In the genomic region with DNA sequence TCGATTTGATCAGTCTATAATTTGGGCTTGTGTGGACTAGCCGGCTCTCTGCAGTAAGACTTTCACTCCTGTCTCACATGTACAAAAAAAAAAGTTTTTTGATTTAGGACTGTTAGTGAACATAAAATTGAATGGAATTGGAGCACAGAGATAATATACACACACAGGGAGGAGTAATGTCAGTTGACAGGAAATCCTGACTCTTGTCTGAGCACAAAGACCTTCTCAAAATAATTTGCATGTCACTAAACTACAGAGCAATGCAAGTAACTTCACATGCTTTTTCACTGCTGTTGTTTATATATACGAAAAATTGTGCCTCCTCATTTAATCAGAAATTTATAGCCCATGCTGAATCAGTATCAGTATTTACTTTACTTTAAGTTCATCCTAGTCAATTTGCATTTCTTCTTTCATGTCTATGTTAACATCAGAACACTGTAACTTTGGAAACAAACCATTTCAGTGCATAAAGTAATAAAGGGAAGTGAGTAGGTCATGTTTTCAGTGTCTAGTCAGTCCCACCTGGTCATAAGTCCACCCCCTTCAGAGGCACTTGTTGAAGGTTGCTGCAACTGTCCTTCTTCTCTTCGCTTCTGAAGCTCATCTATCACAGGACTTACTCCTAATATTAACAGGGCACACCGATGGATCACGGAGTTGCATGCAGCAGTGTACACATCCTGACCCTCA, we compare ENCODE assay signal across 14 cellular contexts.
A peak's percentile ranks its signal among the peaks of the same experiment; 100 is the strongest.
DNase-seq lines count a peak whose midpoint lies in the region; ATAC-seq, FAIRE-seq and TF ChIP-seq lines count a peak whose summit lies in the region.
"Had no signal": no experiment of that assay in that cellular context is flagged by ENCODE, and none has a peak within 500 bp of the region (broad histone marks: within the 10 kb centered on the region; RNA-seq: fewer than 3 reads in every experiment).

No MANE protein-coding gene starts in this region.

- no peak overlapping the region for H3K4me3 ChIP-seq in right lobe of liver
- H3K4me3 ChIP-seq in HepG2 (replicated peaks in 1 of 3; ENCODE audit: insufficient read depth in 1 of 3, low read depth in 2 of 3, low read length in 3 of 3), result no peak overlapping the region
- no peak overlapping the region for H3K4me3 ChIP-seq in MM.1S (ENCODE audit: low read length)
- no peak overlapping the region for H3K4me3 ChIP-seq in lower leg skin (ENCODE audit: low read depth, poor library complexity, severe bottlenecking)
- H3K4me3 ChIP-seq: gastroesophageal sphincter, tibial artery had no signal

- H3K36me3 ChIP-seq in right lobe of liver (peaks cover 0 to 39% (median 5%) of the 10 kb centered on the region in 4 donors), HepG2 (replicated peaks in 1 of 2; ENCODE audit: control insufficient read depth in 1 of 2, insufficient read depth in 2 of 2, low read length in 2 of 2) (peaks cover 6 to 29% of the 10 kb centered on the region in 2 experiments), MM.1S (replicated peaks; ENCODE audit: insufficient read depth, low read length) (no peaks in the 10 kb centered on the region)

- CTCF ChIA-PET in HepG2 (lab: Yijun Ruan, JAX; ENCODE audit: low intra/inter-chr PET ratio, low total read pairs), result no interaction called here

- BruUV-seq in HepG2 (replicated peaks; lab: Mats Ljungman, UMichigan), result no TSS peak

- POLR2A ChIA-PET in HepG2 (lab: Yijun Ruan, JAX), result no interaction called here

- in situ Hi-C loops in HepG2 (cut with HindIII; ENCODE audit: extremely low pct_ligation_motif_present, low pct_unique_long_range_greater_than_20kb), result no loop called here

- intact Hi-C loops in right lobe of liver (cut with DNase I), result no loop called here
- intact Hi-C loops in HepG2 (cut with micrococcal nuclease; ENCODE audit: unreplicated experiment), result no loop called here
- intact Hi-C loops in lower leg skin (cut with DNase I; ENCODE audit: low total_unique reads), result no loop called here

- no peak for TF ChIP-seq RAD21 in HepG2 (CRISPR knock-in tag; IDR thresholded peaks at IDR 0.05)

- H3F3A ChIP-seq in MM.1S (ENCODE audit: insufficient read depth, low read length), result no peaks in the 10 kb centered on the region

- no peaks in the 10 kb centered on the region for H3K27me3 ChIP-seq in right lobe of liver
- H3K27me3 ChIP-seq in HepG2 (ENCODE audit: control insufficient read depth in 1 of 2, insufficient read depth in 2 of 2, low read length in 2 of 2), result no peaks in the 10 kb centered on the region
- H3K27me3 ChIP-seq in MM.1S (replicated peaks; ENCODE audit: insufficient read depth, low read length), result no peaks in the 10 kb centered on the region
- H3K27me3 ChIP-seq: gastroesophageal sphincter, tibial artery had no signal

- ATAC-seq in right lobe of liver, result peak in 3 of 4 donors; percentile 16 to 58 (median 27)
- no peak for ATAC-seq in HepG2
- ATAC-seq in HG02623 (IDR thresholded peaks at IDR 0.05; ENCODE audit: unreplicated experiment), result peak; percentile 58
- ATAC-seq: gastroesophageal sphincter had no signal

- no peak for TF ChIP-seq EP300 in HepG2 (IDR thresholded peaks at IDR 0.05; ENCODE audit: low read depth in 2 of 2, low read length in 2 of 2)
- TF ChIP-seq EP300 in HepG2 (CRISPR knock-in tag; IDR thresholded peaks at IDR 0.05; ENCODE audit: borderline replicate concordance), result no peak

- 66% methylated on average over 5 of the region's 6 CpGs for WGBS in right lobe of liver (ENCODE audit: insufficient coverage, low coverage, low lambda C conversion rate, missing lambda C conversion rate)
- WGBS in HepG2 (ENCODE audit: low lambda C conversion rate), result 83% methylated on average over 6 of the region's 6 CpGs
- 83 to 89% methylated on average over 6 of the region's 6 CpGs for WGBS in lower leg skin, 2 donors

- no peaks in the 10 kb centered on the region for H3K9me2 ChIP-seq in MM.1S (replicated peaks; ENCODE audit: insufficient read depth, low read length)

- H3K27ac ChIP-seq in right lobe of liver (peak overlapping the region in 1 of 3 donors; percentile 16), HepG2 (ENCODE audit: extremely low read length, insufficient read depth, low read length) (no peak overlapping the region), MM.1S (ENCODE audit: low read length) (peak overlapping the region; percentile 48; the same call in 1 of the 2 replicates)
- H3K27ac ChIP-seq: gastroesophageal sphincter, tibial artery, WERI-Rb-1 had no signal

- no peaks in the 10 kb centered on the region for H3K9me3 ChIP-seq in right lobe of liver
- no peaks in the 10 kb centered on the region for H3K9me3 ChIP-seq in HepG2 (ENCODE audit: low read length)
- H3K9me3 ChIP-seq in MM.1S (replicated peaks; ENCODE audit: insufficient read depth, low read length), result no peaks in the 10 kb centered on the region
- H3K9me3 ChIP-seq: gastroesophageal sphincter, tibial artery had no signal

- H3K4me1 ChIP-seq in right lobe of liver (peaks cover 0 to 26% (median 0%) of the 10 kb centered on the region in 4 donors), HepG2 (ENCODE audit: insufficient read depth, low read length) (peaks cover 31% of the 10 kb centered on the region), MM.1S (ENCODE audit: low read length) (peaks cover 22% of the 10 kb centered on the region)
- H3K4me1 ChIP-seq: tibial artery had no signal

- FAIRE-seq in HepG2 (lab: Jason Lieb, UNC), result no peak

- TF ChIP-seq CTCF in right lobe of liver (IDR thresholded peaks at IDR 0.05), result no peak
- no peak for TF ChIP-seq CTCF in HepG2 (CRISPR knock-in tag; IDR thresholded peaks at IDR 0.05)
- no peak for TF ChIP-seq CTCF in MM.1S (IDR thresholded peaks at IDR 0.05; ENCODE audit: low read length)
- TF ChIP-seq CTCF in lower leg skin (IDR thresholded peaks at IDR 0.05), result no peak

- H3K9ac ChIP-seq in HepG2 (ENCODE audit: insufficient read depth, low read depth, low read length) (no peak overlapping the region), MM.1S (ENCODE audit: low read length) (no peak overlapping the region)

- DNase-seq in right lobe of liver (no peak), HepG2 (ENCODE audit: low spot score) (no peak), MM.1S (peak; percentile 35), globus pallidus (ENCODE audit: low spot score) (no peak), NCI-H1048 (lab: John Stamatoyannopoulos, UW) (no peak), SW480 (ENCODE audit: low spot score) (no peak), lower leg skin (ENCODE audit: low spot score in 2 of 2) (no peak)
- DNase-seq: H7, NCI-H2081, RPMI8226, tibial artery, WERI-Rb-1 had no signal

- H2AFZ ChIP-seq in HepG2 (ENCODE audit: low read length) (no peak overlapping the region), MM.1S (ENCODE audit: low read length) (no peak overlapping the region)

- TF ChIP-seq POLR2A in right lobe of liver (IDR thresholded peaks at IDR 0.05), result no peak
- TF ChIP-seq POLR2A in HepG2 (IDR thresholded peaks at IDR 0.05; ENCODE audit: insufficient read depth in 1 of 2, low read depth in 2 of 2, low read length in 2 of 2), result no peak
- no peak for TF ChIP-seq POLR2A in lower leg skin (IDR thresholded peaks at IDR 0.05)

- no peaks in the 10 kb centered on the region for H3K79me2 ChIP-seq in HepG2 (ENCODE audit: insufficient read depth, low read length)
- no peaks in the 10 kb centered on the region for H3K79me2 ChIP-seq in MM.1S (ENCODE audit: low read length)

- H4K20me1 ChIP-seq in HepG2 (ENCODE audit: insufficient read depth, low read length), result no peaks in the 10 kb centered on the region
- no peaks in the 10 kb centered on the region for H4K20me1 ChIP-seq in MM.1S (ENCODE audit: insufficient read depth, low read length)

- H3K4me2 ChIP-seq in HepG2 (ENCODE audit: low read depth, low read length) (no peak overlapping the region), MM.1S (ENCODE audit: low read depth, low read length) (peak overlapping the region; percentile 20; the same call in 1 of the 2 replicates)

TF ChIP-seq in HepG2, 621 proteins besides CTCF, POLR2A, EP300 and RAD21 (continues in another document):
- TF ChIP-seq, protein P1, sequence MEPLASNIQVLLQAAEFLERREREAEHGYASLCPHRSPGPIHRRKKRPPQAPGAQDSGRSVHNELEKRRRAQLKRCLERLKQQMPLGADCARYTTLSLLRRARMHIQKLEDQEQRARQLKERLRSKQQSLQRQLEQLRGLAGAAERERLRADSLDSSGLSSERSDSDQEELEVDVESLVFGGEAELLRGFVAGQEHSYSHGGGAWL (CRISPR knock-in tag; IDR thresholded peaks at IDR 0.05), result no peak
- TF ChIP-seq NFE2L1 (CRISPR knock-in tag; IDR thresholded peaks at IDR 0.05; ENCODE audit: borderline replicate concordance), result no peak
- TF ChIP-seq, protein P2, sequence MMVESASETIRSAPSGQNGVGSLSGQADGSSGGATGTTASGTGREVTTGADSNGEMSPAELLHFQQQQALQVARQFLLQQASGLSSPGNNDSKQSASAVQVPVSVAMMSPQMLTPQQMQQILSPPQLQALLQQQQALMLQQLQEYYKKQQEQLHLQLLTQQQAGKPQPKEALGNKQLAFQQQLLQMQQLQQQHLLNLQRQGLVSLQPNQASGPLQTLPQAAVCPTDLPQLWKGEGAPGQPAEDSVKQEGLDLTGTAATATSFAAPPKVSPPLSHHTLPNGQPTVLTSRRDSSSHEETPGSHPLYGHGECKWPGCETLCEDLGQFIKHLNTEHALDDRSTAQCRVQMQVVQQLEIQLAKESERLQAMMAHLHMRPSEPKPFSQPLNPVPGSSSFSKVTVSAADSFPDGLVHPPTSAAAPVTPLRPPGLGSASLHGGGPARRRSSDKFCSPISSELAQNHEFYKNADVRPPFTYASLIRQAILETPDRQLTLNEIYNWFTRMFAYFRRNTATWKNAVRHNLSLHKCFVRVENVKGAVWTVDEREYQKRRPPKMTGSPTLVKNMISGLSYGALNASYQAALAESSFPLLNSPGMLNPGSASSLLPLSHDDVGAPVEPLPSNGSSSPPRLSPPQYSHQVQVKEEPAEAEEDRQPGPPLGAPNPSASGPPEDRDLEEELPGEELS (CRISPR knock-in tag; IDR thresholded peaks at IDR 0.05), result no peak
- no peak for TF ChIP-seq ZNF652 (CRISPR knock-in tag; IDR thresholded peaks at IDR 0.05; ENCODE audit: borderline replicate concordance, low read depth)
- TF ChIP-seq ZNF773 (CRISPR knock-in tag; IDR thresholded peaks at IDR 0.05; ENCODE audit: borderline replicate concordance), result no peak
- TF ChIP-seq, protein P3, sequence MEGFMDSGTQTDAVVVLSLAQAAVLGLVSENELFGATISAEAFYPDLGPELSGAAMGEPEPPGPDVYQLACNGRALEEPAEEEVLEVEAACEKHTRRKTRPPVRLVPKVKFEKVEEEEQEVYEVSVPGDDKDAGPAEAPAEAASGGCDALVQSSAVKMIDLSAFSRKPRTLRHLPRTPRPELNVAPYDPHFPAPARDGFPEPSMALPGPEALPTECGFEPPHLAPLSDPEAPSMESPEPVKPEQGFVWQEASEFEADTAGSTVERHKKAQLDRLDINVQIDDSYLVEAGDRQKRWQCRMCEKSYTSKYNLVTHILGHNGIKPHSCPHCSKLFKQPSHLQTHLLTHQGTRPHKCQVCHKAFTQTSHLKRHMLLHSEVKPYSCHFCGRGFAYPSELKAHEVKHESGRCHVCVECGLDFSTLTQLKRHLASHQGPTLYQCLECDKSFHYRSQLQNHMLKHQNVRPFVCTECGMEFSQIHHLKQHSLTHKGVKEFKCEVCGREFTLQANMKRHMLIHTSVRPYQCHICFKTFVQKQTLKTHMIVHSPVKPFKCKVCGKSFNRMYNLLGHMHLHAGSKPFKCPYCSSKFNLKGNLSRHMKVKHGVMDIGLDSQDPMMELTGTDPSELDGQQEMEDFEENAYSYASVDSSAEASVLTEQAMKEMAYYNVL (CRISPR knock-in tag; IDR thresholded peaks at IDR 0.05; ENCODE audit: borderline replicate concordance), result no peak
- no peak for TF ChIP-seq MTA3 (CRISPR knock-in tag; IDR thresholded peaks at IDR 0.05)
